19 cellular contexts compared by ENCODE assay signal in the genomic region with DNA sequence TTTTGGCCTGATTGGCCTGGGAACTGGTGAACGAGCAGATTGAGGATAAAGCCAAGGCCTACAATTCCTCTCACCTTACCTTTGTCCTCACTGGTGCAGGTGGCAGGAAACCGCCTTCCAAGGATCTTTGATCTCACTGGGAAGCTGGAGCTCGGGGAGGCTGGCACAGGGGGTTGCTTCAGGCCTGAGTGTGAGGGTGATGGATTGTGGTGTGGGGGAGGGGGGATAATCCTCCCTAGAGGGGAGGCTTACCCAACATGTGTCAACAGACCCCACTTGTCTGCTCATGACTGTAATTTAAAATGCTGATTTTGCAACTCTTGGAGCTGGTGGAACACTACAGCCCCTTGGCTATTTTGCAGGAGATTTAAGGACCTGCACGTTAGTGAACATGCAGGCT. TPM values are rescaled to one million over a fixed set of nuclear protein-coding genes. Genes with fewer than 3 reads are reported as not detected.
DNase-seq lines count a peak whose midpoint lies in the region; ATAC-seq and TF ChIP-seq lines count a peak whose summit lies in the region.
"Had no signal": no experiment of that assay in that cellular context is flagged by ENCODE, and none has a peak within 500 bp of the region (broad histone marks: within the 10 kb centered on the region; RNA-seq: fewer than 3 reads in every experiment).

No MANE protein-coding gene starts in this region.

- H3K4me1 ChIP-seq in HUES48 (ENCODE audit: control insufficient read depth, insufficient read depth, low read length) (peaks cover 5% of the 10 kb centered on the region), iPS-20b (ENCODE audit: insufficient read depth, low read length) (no peaks in the 10 kb centered on the region; the same call in 1 of the 2 replicates)

- no peaks in the 10 kb centered on the region for H3K36me3 Mint-ChIP-seq in natural killer cell

- H3K9me3 Mint-ChIP-seq in natural killer cell: no peaks in the 10 kb centered on the region

- intact Hi-C loops in natural killer cell (cut with micrococcal nuclease): no loop called here

- H3K9me3 ChIP-seq in HUES48 (ENCODE audit: control insufficient read depth, insufficient read depth, low read length) (no peaks in the 10 kb centered on the region), WERI-Rb-1 (ENCODE audit: severe bottlenecking) (no peaks in the 10 kb centered on the region), iPS-20b (ENCODE audit: insufficient read depth, low read depth, low read length) (no peaks in the 10 kb centered on the region)

- peaks cover 6 to 7% of the 10 kb centered on the region in 2 donors for H3K4me1 Mint-ChIP-seq in natural killer cell

- H3K36me3 ChIP-seq in HUES48 (ENCODE audit: control insufficient read depth, insufficient read depth, low read length) (peaks cover 7% of the 10 kb centered on the region; the same call in 1 of the 2 replicates), WERI-Rb-1 (no peaks in the 10 kb centered on the region), iPS-20b (ENCODE audit: insufficient read depth, low read depth, low read length) (no peaks in the 10 kb centered on the region)

- TF ChIP-seq CTCF in WERI-Rb-1 (IDR thresholded peaks at IDR 0.05; ENCODE audit: low read depth, low read length) (no peak), natural killer cell (IDR thresholded peaks at IDR 0.05) (no peak)

- H3K27ac ChIP-seq in HUES48 (ENCODE audit: low read depth, low read length): peak overlapping the region; percentile 78
- H3K27ac ChIP-seq in WERI-Rb-1: no peak overlapping the region
- H3K27ac ChIP-seq in iPS-20b (ENCODE audit: low read length): no peak overlapping the region

- no peak overlapping the region for H3K4me3 Mint-ChIP-seq in natural killer cell
- H3K4me3 Mint-ChIP-seq: B cell had no signal

- H3K4me3 ChIP-seq in HUES48 (ENCODE audit: low read depth, low read length) (no peak overlapping the region), WERI-Rb-1 (ENCODE audit: low read depth, low read length) (no peak overlapping the region), iPS-20b (ENCODE audit: low read length) (no peak overlapping the region)

- H3K27me3 Mint-ChIP-seq in natural killer cell (ENCODE audit: low read depth in 2 of 2): peaks cover 0 to 6% of the 10 kb centered on the region in 2 donors
- H3K27me3 Mint-ChIP-seq: B cell had no signal

- ATAC-seq in natural killer cell (no peak), GM19455 (IDR thresholded peaks at IDR 0.05; ENCODE audit: unreplicated experiment) (no peak), HG03342 (IDR thresholded peaks at IDR 0.05; ENCODE audit: unreplicated experiment) (no peak)

- H3K27ac Mint-ChIP-seq in natural killer cell: no peak overlapping the region
- H3K27ac Mint-ChIP-seq: B cell had no signal

- DNase-seq in WERI-Rb-1 (peak; percentile 24), natural killer cell (no peak), NK-92 (lab: John Stamatoyannopoulos, UW; ENCODE audit: unreplicated experiment) (no peak)
- DNase-seq: COR-L47, DMS153, GF-D8, Karpas-422, NCI-H1048, NCI-H1436, NCI-H2029, NCI-H2171, NCI-H526 had no signal

- no peaks in the 10 kb centered on the region for H3K27me3 ChIP-seq in HUES48 (ENCODE audit: control insufficient read depth, insufficient read depth, low read length)
- H3K27me3 ChIP-seq in WERI-Rb-1 (ENCODE audit: insufficient read depth, low read depth, severe bottlenecking): no peaks in the 10 kb centered on the region
- no peaks in the 10 kb centered on the region for H3K27me3 ChIP-seq in iPS-20b (ENCODE audit: insufficient read depth, low read length)

- H3K9ac ChIP-seq in HUES48 (ENCODE audit: low read depth, low read length): no peak overlapping the region
- H3K9ac ChIP-seq in iPS-20b (ENCODE audit: low read depth, low read length): peak overlapping the region; percentile 53

RNA-seq across cellular contexts. Expression of a gene that starts 4.5 kb away (rescaled TPM):
- 1 to 10 TPM in 1 of 3 donors, under 1 TPM in 2; 0.83 to 1.1 (median 0.93) TPM for total RNA-seq in natural killer cell

RNA-seq across cellular contexts. Expression of a gene that starts 59.6 kb away (rescaled TPM):
- total RNA-seq in natural killer cell: not detected
- total RNA-seq: B cell, Daoy, MCF 10A had no signal
